In the genomic region with DNA sequence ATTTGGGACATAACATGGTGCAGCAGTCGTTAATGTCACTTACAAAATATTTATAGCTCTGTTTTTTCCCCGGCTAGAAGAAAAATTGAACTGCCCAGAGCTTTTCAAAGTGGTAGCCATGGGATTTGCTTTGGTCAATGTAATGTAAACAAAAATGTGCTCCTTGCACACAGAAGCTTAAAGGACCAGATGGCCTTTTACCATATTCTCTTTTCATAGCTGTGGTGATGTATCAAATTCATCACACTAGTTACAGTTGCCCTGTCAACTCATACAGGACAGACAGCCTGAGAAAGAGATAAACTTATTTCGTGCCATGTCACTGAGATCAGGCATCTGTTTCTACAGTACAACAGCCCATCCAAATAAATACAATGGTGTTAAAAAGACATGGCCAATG, we compare ENCODE assay signal across 21 cellular contexts.
"Had no signal": no experiment of that assay in that cellular context is flagged by ENCODE, and none has a peak within 500 bp of the region (broad histone marks: within the 10 kb centered on the region; RNA-seq: fewer than 3 reads in every experiment).

No MANE protein-coding gene starts in this region.

- H3K27me3 ChIP-seq: brain microvascular endothelial cell, thyroid gland had no signal

- DNase-seq: activated CD4-positive, alpha-beta T cell treated with anti-CD3 and anti-CD28 coated beads, Interleukin-2, amount 10 ng/mL, durations not matched to agents 7 days and 5 days; activated CD8-positive, alpha-beta T cell treated with anti-CD3 and anti-CD28 coated beads, Interleukin-2, amount 10 ng/mL, durations not matched to agents 7 days and 5 days; activated naive CD4-positive, alpha-beta T cell treated with anti-CD3 and anti-CD28 coated beads for 36 hours; activated naive CD8-positive, alpha-beta T cell treated with anti-CD3 and anti-CD28 coated beads, Interleukin-2, amount 50 U/mL, for 24 hours; activated T-cell treated with anti-CD3 and anti-CD28 coated beads, Interleukin-2, amount 50 U/mL, for 24 hours; brain microvascular endothelial cell; central memory CD4-positive, alpha-beta T cell; erythroblast; foreskin melanocyte; hypothalamus; kidney; left ventricle myocardium inferior; mammary epithelial cell; nephron progenitor cell; stimulated activated CD4-positive, alpha-beta T cell treated with anti-CD3 and anti-CD28 coated beads, Interleukin-12 subunit alpha, Interleukin-12 subunit beta, amount 100 ng/mL, for 4 hours; stimulated activated CD4-positive, alpha-beta T cell treated with anti-CD3 and anti-CD28 coated beads, Interleukin-1b, Interleukin-23, amount 100 ng/mL, for 48 hours; stimulated activated naive CD4-positive, alpha-beta T cell treated with Interleukin-2 at 50 U/mL for 16 hours; thyroid gland had no signal

- H3K4me3 ChIP-seq: coronary artery, left ventricle myocardium inferior, thyroid gland had no signal

- H3K4me1 ChIP-seq: left ventricle myocardium inferior, thyroid gland had no signal

- H3K9me3 ChIP-seq: thyroid gland had no signal

- H3K27me3 Mint-ChIP-seq: activated CD4-positive, alpha-beta T cell treated with anti-CD3 and anti-CD28 coated beads, Interleukin-2, amount 10 ng/mL, durations not matched to agents 7 days and 5 days; activated naive CD8-positive, alpha-beta T cell treated with anti-CD3 and anti-CD28 coated beads, Interleukin-2, amount 50 U/mL, for 24 hours; activated T-cell treated with anti-CD3 and anti-CD28 coated beads, Interleukin-2, amount 50 U/mL, for 24 hours; progenitor cell of endocrine pancreas had no signal

- H3K36me3 ChIP-seq: brain microvascular endothelial cell, left ventricle myocardium inferior, thyroid gland had no signal

- H3K27ac Mint-ChIP-seq: activated CD4-positive, alpha-beta T cell treated with anti-CD3 and anti-CD28 coated beads, Interleukin-2, amount 10 ng/mL, durations not matched to agents 7 days and 5 days; activated CD8-positive, alpha-beta T cell treated with anti-CD3 and anti-CD28 coated beads, Interleukin-2, amount 10 ng/mL, durations not matched to agents 7 days and 5 days; activated naive CD4-positive, alpha-beta T cell treated with anti-CD3 and anti-CD28 coated beads for 36 hours; activated naive CD8-positive, alpha-beta T cell treated with anti-CD3 and anti-CD28 coated beads, Interleukin-2, amount 50 U/mL, for 24 hours; activated T-cell treated with anti-CD3 and anti-CD28 coated beads, Interleukin-2, amount 50 U/mL, for 24 hours; activated T-helper 2 cell treated with anti-CD3 and anti-CD28 coated beads, Interferon-gamma antibody, Interleukin-2, Interleukin-4, amounts not matched to agents 10 μg/mL and 5 μg/mL and 100 μg/mL, durations not matched to agents 14 hours and 24 hours and 36 hours; nephron progenitor cell; progenitor cell of endocrine pancreas had no signal

- H3K4me3 Mint-ChIP-seq: activated CD4-positive, alpha-beta T cell treated with anti-CD3 and anti-CD28 coated beads, Interleukin-2, amount 10 ng/mL, durations not matched to agents 7 days and 5 days; activated CD8-positive, alpha-beta T cell treated with anti-CD3 and anti-CD28 coated beads, Interleukin-2, amount 10 ng/mL, durations not matched to agents 7 days and 5 days; activated naive CD4-positive, alpha-beta T cell treated with anti-CD3 and anti-CD28 coated beads for 36 hours; activated naive CD8-positive, alpha-beta T cell treated with anti-CD3 and anti-CD28 coated beads, Interleukin-2, amount 50 U/mL, for 24 hours; activated T-cell treated with anti-CD3 and anti-CD28 coated beads, Interleukin-2, amount 50 U/mL, for 24 hours; nephron progenitor cell had no signal

- H3K27ac ChIP-seq: brain microvascular endothelial cell, coronary artery, left ventricle myocardium inferior, thyroid gland had no signal

- ATAC-seq: activated CD8-positive, alpha-beta T cell treated with anti-CD3 and anti-CD28 coated beads, Interleukin-2, amount 10 ng/mL, durations not matched to agents 7 days and 5 days; activated naive CD8-positive, alpha-beta T cell treated with anti-CD3 and anti-CD28 coated beads, Interleukin-2, amount 50 U/mL, for 24 hours had no signal

- H3K9me3 Mint-ChIP-seq: activated CD4-positive, alpha-beta T cell treated with anti-CD3 and anti-CD28 coated beads, Interleukin-2, amount 10 ng/mL, durations not matched to agents 7 days and 5 days; activated naive CD4-positive, alpha-beta T cell treated with anti-CD3 and anti-CD28 coated beads for 36 hours; activated naive CD8-positive, alpha-beta T cell treated with anti-CD3 and anti-CD28 coated beads, Interleukin-2, amount 50 U/mL, for 24 hours; activated T-cell treated with anti-CD3 and anti-CD28 coated beads, Interleukin-2, amount 50 U/mL, for 24 hours; nephron progenitor cell had no signal

- H3K4me1 Mint-ChIP-seq: activated CD4-positive, alpha-beta T cell treated with anti-CD3 and anti-CD28 coated beads, Interleukin-2, amount 10 ng/mL, durations not matched to agents 7 days and 5 days; activated naive CD8-positive, alpha-beta T cell treated with anti-CD3 and anti-CD28 coated beads, Interleukin-2, amount 50 U/mL, for 24 hours; nephron progenitor cell had no signal
